Comparison of ENCODE assay signal across 21 cellular contexts in the genomic region with DNA sequence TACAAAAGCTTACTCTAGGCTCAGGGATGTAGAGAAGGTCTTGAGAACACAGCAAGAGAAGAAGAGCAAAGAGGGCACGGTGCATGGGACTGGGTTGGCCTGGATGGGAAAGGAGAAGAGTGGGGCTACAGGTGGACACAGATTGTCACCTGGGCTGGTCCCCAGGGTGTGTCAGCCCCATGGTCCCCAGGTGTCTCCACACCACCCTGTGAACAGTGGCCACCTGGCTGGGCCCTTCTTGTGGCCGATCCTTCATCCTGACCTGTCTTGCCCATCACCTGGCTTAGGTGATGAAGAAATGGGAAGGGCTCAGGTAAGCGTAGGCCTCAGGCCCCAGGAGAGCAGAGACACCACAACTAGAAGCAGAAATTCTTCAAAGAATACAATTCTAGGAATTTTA.
"Had no signal": no experiment of that assay in that cellular context is flagged by ENCODE, and none has a peak within 500 bp of the region (broad histone marks: within the 10 kb centered on the region; RNA-seq: fewer than 3 reads in every experiment).

No MANE protein-coding gene starts in this region.

- ATAC-seq: foreskin keratinocyte, left cardiac atrium, lower lobe of right lung, natural killer cell, sciatic nerve had no signal

- H3K79me2 ChIP-seq: hepatocyte, parathyroid adenoma had no signal

- H2AFZ ChIP-seq: hepatocyte, parathyroid adenoma had no signal

- H3K9me3 ChIP-seq: colonic mucosa, lower lobe of right lung, prostate gland had no signal

- H3K36me3 Mint-ChIP-seq: memory B cell, mesothelial cell of epicardium, natural killer cell had no signal

- H3K4me3 Mint-ChIP-seq: memory B cell, mesothelial cell of epicardium, natural killer cell had no signal

- H3K9me3 Mint-ChIP-seq: memory B cell had no signal

- H3K27me3 ChIP-seq: colonic mucosa, foreskin keratinocyte, hepatocyte, stomach had no signal

- H3K27me3 Mint-ChIP-seq: memory B cell had no signal

- H3K4me1 ChIP-seq: colonic mucosa, foreskin keratinocyte, left ventricle myocardium inferior, lower lobe of right lung, parathyroid adenoma, prostate gland had no signal

- H3K36me3 ChIP-seq: colonic mucosa, left ventricle myocardium inferior, lower lobe of right lung, prostate gland, stomach had no signal

- H3K4me3 ChIP-seq: colonic mucosa, hepatocyte, left ventricle myocardium inferior, lower lobe of right lung, prostate gland, skin epidermis, stomach had no signal

- H3K4me2 ChIP-seq: hepatocyte had no signal

- H3K27ac Mint-ChIP-seq: memory B cell, mesothelial cell of epicardium, natural killer cell had no signal

- H3K4me1 Mint-ChIP-seq: memory B cell, mesothelial cell of epicardium, natural killer cell had no signal

- H3K9ac ChIP-seq: parathyroid adenoma had no signal

- H3K27ac ChIP-seq: colonic mucosa, foreskin keratinocyte, hepatocyte, left ventricle myocardium inferior, lower lobe of right lung, parathyroid adenoma, prostate gland, skin epidermis had no signal

- DNase-seq: colonic mucosa; dermis blood vessel endothelial cell; foreskin keratinocyte; kidney; left cardiac atrium; left ventricle myocardium inferior; lower lobe of right lung; natural killer cell; retina; stimulated activated CD4-positive, alpha-beta T cell treated with anti-CD3 and anti-CD28 coated beads, Interleukin-2, amount 100 ng/mL, for 24 hours; stimulated activated CD4-positive, alpha-beta T cell treated with anti-CD3 and anti-CD28 coated beads, Interleukin-4, amount 100 ng/mL, for 4 hours; stimulated activated naive CD4-positive, alpha-beta T cell; stomach; trophoblast cell had no signal
